ENCODE assay signal across 8 cellular contexts in genomic region chr3:52052831-52053306, GRCh38. TPM values are rescaled to one million over a fixed set of nuclear protein-coding genes. Genes with fewer than 3 reads are reported as not detected.
DNase-seq lines count a peak whose midpoint lies in the region; ATAC-seq and TF ChIP-seq lines count a peak whose summit lies in the region.

No MANE protein-coding gene starts in this region.

- ATAC-seq in omental fat pad (ENCODE audit: low FRiP score): no peak
- no peak for ATAC-seq in GM18867 (IDR thresholded peaks at IDR 0.05; ENCODE audit: unreplicated experiment)

- peak overlapping the region; percentile 87 for H3K4me3 Mint-ChIP-seq in activated naive CD4-positive, alpha-beta T cell treated with anti-CD3 and anti-CD28 coated beads, Interleukin-2, amount 50 U/mL, for 24 hours

- H3K9me3 Mint-ChIP-seq in activated naive CD4-positive, alpha-beta T cell treated with anti-CD3 and anti-CD28 coated beads, Interleukin-2, amount 50 U/mL, for 24 hours: no peaks in the 10 kb centered on the region

- DNase-seq in GDM1 (lab: John Stamatoyannopoulos, UW): peak; percentile 88
- peak; percentile 38 for DNase-seq in NOMO-1 treated with dmso at 0.1 percent for 144 hours (lab: John Stamatoyannopoulos, UW; ENCODE audit: unreplicated experiment)
- peak; percentile 80 for DNase-seq in glomerular visceral epithelial cell (ENCODE audit: extremely low spot score)
- DNase-seq in omental fat pad (ENCODE audit: low spot score): peak; percentile 52
- DNase-seq in uterus: peak; percentile 76 to 87
- DNase-seq in NCI-H2171 treated with DMSO at 0.1 percent for 48 hours (lab: John Stamatoyannopoulos, UW): no peak

- H3K9me3 ChIP-seq in uterus: no peaks in the 10 kb centered on the region

- peak overlapping the region; percentile 89 to 94 for H3K27ac ChIP-seq in uterus

- TF ChIP-seq POLR2A in uterus (IDR thresholded peaks at IDR 0.05): peak in 1 of 2 donors; percentile 22

- H3K36me3 ChIP-seq in uterus: no peaks in the 10 kb centered on the region

- no peaks in the 10 kb centered on the region for H3K27me3 ChIP-seq in uterus

- no peak for TF ChIP-seq CTCF in omental fat pad (IDR thresholded peaks at IDR 0.05)
- peak; percentile 44 to 69 (median 52) for TF ChIP-seq CTCF in uterus (IDR thresholded peaks at IDR 0.05)

- H3K4me3 ChIP-seq in uterus: peak overlapping the region in 1 of 2 donors; percentile 7

- no peaks in the 10 kb centered on the region for H3K27me3 Mint-ChIP-seq in activated naive CD4-positive, alpha-beta T cell treated with anti-CD3 and anti-CD28 coated beads, Interleukin-2, amount 50 U/mL, for 24 hours

- peaks cover 13% of the 10 kb centered on the region for H3K36me3 Mint-ChIP-seq in activated naive CD4-positive, alpha-beta T cell treated with anti-CD3 and anti-CD28 coated beads, Interleukin-2, amount 50 U/mL, for 24 hours

- intact Hi-C loops in uterus (cut with DNase I; ENCODE audit: low total_unique reads): loop anchor here (5.0 kb wide), 1 partner anchor 51 kb away; no protein-coding TSS in a partner anchor

- H3K4me1 Mint-ChIP-seq in activated naive CD4-positive, alpha-beta T cell treated with anti-CD3 and anti-CD28 coated beads, Interleukin-2, amount 50 U/mL, for 24 hours: peaks cover 69% of the 10 kb centered on the region

- peaks cover 0 to 37% of the 10 kb centered on the region in 2 donors for H3K4me1 ChIP-seq in uterus

- peak overlapping the region; percentile 95 for H3K27ac Mint-ChIP-seq in activated naive CD4-positive, alpha-beta T cell treated with anti-CD3 and anti-CD28 coated beads, Interleukin-2, amount 50 U/mL, for 24 hours

RNA-seq across cellular contexts. Expression of gene DUSP7, which starts 3.5 kb away (rescaled TPM):
- 10 to 100 TPM in 3 of 4 donors, 1 to 10 TPM in 1; 5.5 to 22.2 (median 16.8) TPM for total RNA-seq in omental fat pad
- 10 to 100 TPM in 3 of 4 donors, 1 to 10 TPM in 1; 5.6 to 39.1 (median 12.3) TPM for total RNA-seq in uterus

RNA-seq across cellular contexts. Expression of gene RPL29, which starts 57.2 kb away (rescaled TPM):
- total RNA-seq in omental fat pad (1,000 to 10,000 TPM; 1,723 to 2,189 (median 1,972) TPM), uterus (1,000 to 10,000 TPM in 3 of 4 donors, 100 to 1,000 TPM in 1; 696 to 2,362 (median 1,238) TPM)

Comparison
In these comparisons a context has a peak if more than half of its experiments do, and no peak if none do; other contexts are left out.
1. CTCF ChIP-seq: peak in uterus (4 of 4); none in omental fat pad (0 of 3).